Comparison of ENCODE assay signal across 8 cellular contexts in genomic region chr3:121431717-121432517, GRCh38.
A peak's percentile ranks its signal among the peaks of the same experiment; 100 is the strongest.
DNase-seq lines count a peak whose midpoint lies in the region; ATAC-seq and TF ChIP-seq lines count a peak whose summit lies in the region.

No MANE protein-coding gene starts in this region.

- peak overlapping the region; percentile 38 to 58 for H3K4me3 ChIP-seq in foreskin fibroblast (ENCODE audit: low read depth in 1 of 2, low read length in 2 of 2)

- no peaks in the 10 kb centered on the region for H3K27me3 Mint-ChIP-seq in IgD-negative memory B cell

- H3K4me1 Mint-ChIP-seq in IgD-negative memory B cell, result peaks cover 9 to 15% (median 11%) of the 10 kb centered on the region in 3 donors

- DNase-seq in GM03348 (ENCODE audit: low spot score) (peak; percentile 46), activated T-cell treated with anti-CD3 and anti-CD28 coated beads for 24 hours (ENCODE audit: low read depth) (peak; percentile 27), foreskin fibroblast (peak; percentile 34 to 75), smooth muscle cell of the brain vasculature (ENCODE audit: low read depth, low spot score) (peak; percentile 50), NCI-H446 treated with DMSO at 0.1 percent for 48 hours (lab: John Stamatoyannopoulos, UW) (no peak), NCI-H1930 (lab: John Stamatoyannopoulos, UW) (no peak)

- peak overlapping the region in 3 of 4 donors; percentile 6 to 86 (median 42) for H3K4me3 Mint-ChIP-seq in IgD-negative memory B cell

- TF ChIP-seq CTCF in foreskin fibroblast (IDR thresholded peaks at IDR 0.05; ENCODE audit: low read depth, low read length), result no peak

- peaks cover 2% of the 10 kb centered on the region for H3K36me3 Mint-ChIP-seq in IgD-negative memory B cell

- peaks cover 0 to 1% (median 0%) of the 10 kb centered on the region in 3 donors for H3K9me3 Mint-ChIP-seq in IgD-negative memory B cell

- H3K27ac Mint-ChIP-seq in IgD-negative memory B cell, result peak overlapping the region in 1 of 3 donors; percentile 80

- peak; percentile 95 for ATAC-seq in GM21526 (IDR thresholded peaks at IDR 0.05; ENCODE audit: low FRiP score, unreplicated experiment)

Comparison
In these comparisons a context has a peak if more than half of its experiments do, and no peak if none do; other contexts are left out.
1. DNase-seq: peak in GM03348 (single experiment), activated T-cell treated with anti-CD3 and anti-CD28 coated beads for 24 hours (single experiment), foreskin fibroblast (2 of 2) and smooth muscle cell of the brain vasculature (single experiment); none in NCI-H446 treated with DMSO at 0.1 percent for 48 hours (single experiment) and NCI-H1930 (0 of 2).